ENCODE assay signal across 15 cellular contexts in genomic region chr4:85773372-85773771, GRCh38.
A peak's percentile ranks its signal among the peaks of the same experiment; 100 is the strongest.
DNase-seq lines count a peak whose midpoint lies in the region; TF ChIP-seq lines count a peak whose summit lies in the region.
"Had no signal": no experiment of that assay in that cellular context is flagged by ENCODE, and none has a peak within 500 bp of the region (broad histone marks: within the 10 kb centered on the region; RNA-seq: fewer than 3 reads in every experiment).

No MANE protein-coding gene starts in this region.

- H3K9me3 ChIP-seq in H9 (ENCODE audit: control insufficient read depth, low read depth, low read length) (no peaks in the 10 kb centered on the region), HUES64 (ENCODE audit: insufficient read depth, low read depth, low read length) (no peaks in the 10 kb centered on the region)
- H3K9me3 ChIP-seq: BE2C had no signal

- H3T11ph ChIP-seq in H9 (ENCODE audit: low read length) = no peak overlapping the region

- H2AK5ac ChIP-seq in H9 (ENCODE audit: insufficient read length, low read length) (no peak overlapping the region), mesendoderm (ENCODE audit: low read length) (no peak overlapping the region)

- no peaks in the 10 kb centered on the region for H3K36me3 ChIP-seq in HUES64 (ENCODE audit: insufficient read depth, low read length)
- H3K36me3 ChIP-seq in mesendoderm (ENCODE audit: control insufficient read depth, insufficient read depth, low read length) = no peaks in the 10 kb centered on the region
- H3K36me3 ChIP-seq: BE2C had no signal

- H3K27me3 ChIP-seq in H9 (ENCODE audit: insufficient read depth, low read length) (no peaks in the 10 kb centered on the region), HUES64 (ENCODE audit: insufficient read depth, low read length) (no peaks in the 10 kb centered on the region), mesendoderm (ENCODE audit: insufficient read depth, low read length, poor library complexity) (no peaks in the 10 kb centered on the region)
- H3K27me3 ChIP-seq: BE2C had no signal

- DNase-seq in H9 (no peak), endothelial cell (ENCODE audit: low spot score) (no peak), mesendoderm (peak; percentile 94), islet precursor cell (no peak), SKM-1 treated with dmso at 0.1 percent for 144 hours (lab: John Stamatoyannopoulos, UW; ENCODE audit: unreplicated experiment) (no peak), T-helper 1 cell (no peak)
- DNase-seq in activated CD4-positive, alpha-beta T cell treated with anti-CD3 and anti-CD28 coated beads, Interleukin-2, amount 10 ng/mL, durations not matched to agents 24 days and 14 days = no peak
- DNase-seq: CD4-positive, alpha-beta memory T cell; DMS79 treated with DMSO at 0.1 percent for 48 hours; EL; GDM1; KBM-7 had no signal

- no peak overlapping the region for H3K27ac ChIP-seq in H9 (ENCODE audit: insufficient read length, low read depth, low read length)
- peak overlapping the region; percentile 73; the same call in 1 of the 2 replicates for H3K27ac ChIP-seq in HUES64 (ENCODE audit: low read depth, low read length)
- H3K27ac ChIP-seq in mesendoderm (ENCODE audit: low read depth, low read length) = peak overlapping the region; percentile 16
- H3K27ac ChIP-seq: C4-2B had no signal

- H3K4me2 ChIP-seq in H9 (ENCODE audit: insufficient read depth, insufficient read length, low read length) = no peak overlapping the region
- H3K4me2 ChIP-seq in mesendoderm (ENCODE audit: low read length) = no peak overlapping the region

- peaks cover 21% of the 10 kb centered on the region in 2 experiments for H3K4me1 Mint-ChIP-seq in H9
- H3K4me1 Mint-ChIP-seq in endothelial cell (ENCODE audit: unreplicated experiment) = peaks cover 27% of the 10 kb centered on the region
- H3K4me1 Mint-ChIP-seq in activated CD4-positive, alpha-beta T cell treated with anti-CD3 and anti-CD28 coated beads, Interleukin-2, amount 10 ng/mL, durations not matched to agents 24 days and 14 days = no peaks in the 10 kb centered on the region
- H3K4me1 Mint-ChIP-seq: CD4-positive, alpha-beta memory T cell had no signal

- H2BK20ac ChIP-seq in H9 (ENCODE audit: low read depth, low read length, poor library complexity, severe bottlenecking) = no peak overlapping the region

- intact Hi-C loops in activated CD4-positive, alpha-beta T cell treated with anti-CD3 and anti-CD28 coated beads, Interleukin-2, amount 10 ng/mL, durations not matched to agents 24 days and 14 days (cut with micrococcal nuclease) = no loop called here

- H3K4ac ChIP-seq in H9 (ENCODE audit: low read depth, low read length) (no peak overlapping the region), mesendoderm (ENCODE audit: low read depth, low read length) (no peak overlapping the region)

- no peak overlapping the region for H2BK15ac ChIP-seq in H9 (ENCODE audit: low read depth, low read length)
- no peak overlapping the region for H2BK15ac ChIP-seq in mesendoderm (replicated peaks; ENCODE audit: low read depth)

- no peak overlapping the region for H4K91ac ChIP-seq in H9 (ENCODE audit: insufficient read length, low read depth, low read length)

- H3K9ac ChIP-seq in H9 (ENCODE audit: extremely low read depth, insufficient read length, low read length) = no peak overlapping the region
- no peak overlapping the region for H3K9ac ChIP-seq in HUES64 (ENCODE audit: low read depth, low read length)
- H3K9ac ChIP-seq in mesendoderm (ENCODE audit: low read length) = no peak overlapping the region

- H3K14ac ChIP-seq in H9 (ENCODE audit: insufficient read depth, low read length) = no peak overlapping the region

- H4K20me1 ChIP-seq in H9 (ENCODE audit: control insufficient read depth, insufficient read depth, insufficient read length) = no peaks in the 10 kb centered on the region

- no peak overlapping the region for H3K18ac ChIP-seq in H9 (ENCODE audit: insufficient read length, low read depth, low read length)
- H3K18ac ChIP-seq in mesendoderm (ENCODE audit: low read length) = peak overlapping the region; percentile 39

- H4K8ac ChIP-seq in H9 (replicated peaks; ENCODE audit: insufficient read length, low read depth, low read length) (no peak overlapping the region), mesendoderm (ENCODE audit: low read depth, low read length) (no peak overlapping the region)

- H3K23me2 ChIP-seq in H9 (ENCODE audit: insufficient read length, low read depth, low read length, poor library complexity, severe bottlenecking) = no peaks in the 10 kb centered on the region

- H3K23ac ChIP-seq in H9 (ENCODE audit: insufficient read length, low read depth, low read length) (no peak overlapping the region), mesendoderm (ENCODE audit: low read length) (no peak overlapping the region)

- H3K4me3 Mint-ChIP-seq in H9 (no peak overlapping the region), endothelial cell (ENCODE audit: unreplicated experiment) (no peak overlapping the region)
- no peak overlapping the region for H3K4me3 Mint-ChIP-seq in activated CD4-positive, alpha-beta T cell treated with anti-CD3 and anti-CD28 coated beads, Interleukin-2, amount 10 ng/mL, durations not matched to agents 24 days and 14 days
- H3K4me3 Mint-ChIP-seq: CD4-positive, alpha-beta memory T cell had no signal

- H3K79me2 ChIP-seq in H9 (ENCODE audit: insufficient read depth, low read length) (no peaks in the 10 kb centered on the region), mesendoderm (ENCODE audit: control insufficient read depth, insufficient read depth, low read length) (no peaks in the 10 kb centered on the region)

- H2BK5ac ChIP-seq in H9 (ENCODE audit: insufficient read length, low read length) = no peak overlapping the region
- no peak overlapping the region for H2BK5ac ChIP-seq in mesendoderm (ENCODE audit: low read length)

- no peaks in the 10 kb centered on the region for H3K79me1 ChIP-seq in H9 (ENCODE audit: insufficient read depth, low read depth, low read length, poor library complexity, severe bottlenecking)
- H3K79me1 ChIP-seq in mesendoderm (ENCODE audit: low read length) = no peaks in the 10 kb centered on the region

- no peak overlapping the region for H2BK12ac ChIP-seq in H9 (ENCODE audit: insufficient read length, low read depth, low read length)

- H2AFZ ChIP-seq in H9 (ENCODE audit: low read length) = no peak overlapping the region

- no peak for TF ChIP-seq CTCF in H9 (conservative IDR thresholded peaks at IDR 0.05)
- no peak for TF ChIP-seq CTCF in endothelial cell (IDR thresholded peaks at IDR 0.05; ENCODE audit: unreplicated experiment)

- peaks cover 0 to 2% (median 0%) of the 10 kb centered on the region in 3 experiments; a peak in 2 of 7 replicates for H3K36me3 Mint-ChIP-seq in H9 (ENCODE audit: insufficient read depth in 1 of 3, low read depth in 3 of 3)
- H3K36me3 Mint-ChIP-seq in endothelial cell (ENCODE audit: low read depth, unreplicated experiment) = no peaks in the 10 kb centered on the region
- H3K36me3 Mint-ChIP-seq in activated CD4-positive, alpha-beta T cell treated with anti-CD3 and anti-CD28 coated beads, Interleukin-2, amount 10 ng/mL, durations not matched to agents 24 days and 14 days (ENCODE audit: low read depth) = no peaks in the 10 kb centered on the region
- H3K36me3 Mint-ChIP-seq: CD4-positive, alpha-beta memory T cell had no signal

- peak overlapping the region in 2 of 3 experiments; percentile 9 to 50; a peak in 4 of 7 replicates for H3K27ac Mint-ChIP-seq in H9
- peak overlapping the region; percentile 14 for H3K27ac Mint-ChIP-seq in endothelial cell (ENCODE audit: unreplicated experiment)
- no peak overlapping the region for H3K27ac Mint-ChIP-seq in activated CD4-positive, alpha-beta T cell treated with anti-CD3 and anti-CD28 coated beads, Interleukin-2, amount 10 ng/mL, durations not matched to agents 24 days and 14 days
- H3K27ac Mint-ChIP-seq: CD4-positive, alpha-beta memory T cell had no signal

- H3K9me3 Mint-ChIP-seq in H9 (peaks cover 0 to 3% of the 10 kb centered on the region in 2 experiments; a peak in 2 of 5 replicates), endothelial cell (ENCODE audit: unreplicated experiment) (no peaks in the 10 kb centered on the region)
- no peaks in the 10 kb centered on the region for H3K9me3 Mint-ChIP-seq in activated CD4-positive, alpha-beta T cell treated with anti-CD3 and anti-CD28 coated beads, Interleukin-2, amount 10 ng/mL, durations not matched to agents 24 days and 14 days

- H4K5ac ChIP-seq in H9 (ENCODE audit: insufficient read length, low read depth, low read length) (no peak overlapping the region), mesendoderm (ENCODE audit: low read length) (no peak overlapping the region)

- H2BK120ac ChIP-seq in H9 (ENCODE audit: low read depth, low read length, poor library complexity, severe bottlenecking) (no peak overlapping the region), mesendoderm (ENCODE audit: low read depth, low read length) (no peak overlapping the region)

- H3K27me3 Mint-ChIP-seq in H9 (ENCODE audit: low read depth) = no peaks in the 10 kb centered on the region
- no peaks in the 10 kb centered on the region for H3K27me3 Mint-ChIP-seq in endothelial cell (ENCODE audit: unreplicated experiment)
- no peaks in the 10 kb centered on the region for H3K27me3 Mint-ChIP-seq in activated CD4-positive, alpha-beta T cell treated with anti-CD3 and anti-CD28 coated beads, Interleukin-2, amount 10 ng/mL, durations not matched to agents 24 days and 14 days
- H3K27me3 Mint-ChIP-seq: CD4-positive, alpha-beta memory T cell had no signal

- no CpG with 5 or more reads among the region's 1 CpG for WGBS in H9 (ENCODE audit: extremely low coverage, insufficient read length, low lambda C conversion rate)
- no CpG with 5 or more reads among the region's 1 CpG for WGBS in HUES64
- WGBS in mesendoderm (ENCODE audit: extremely low coverage, insufficient coverage, low lambda C conversion rate) = no CpG with 5 or more reads among the region's 1 CpG

- no peak overlapping the region for H3K56ac ChIP-seq in H9 (ENCODE audit: insufficient read length, low read depth, low read length)
- no peak overlapping the region for H3K56ac ChIP-seq in mesendoderm (ENCODE audit: low read length)

- H3K4me3 ChIP-seq in HUES64 (ENCODE audit: low read length) (no peak overlapping the region), mesendoderm (ENCODE audit: low read length) (no peak overlapping the region)

- H3K4me1 ChIP-seq in H9 (ENCODE audit: insufficient read depth, low read length) (peaks cover 3% of the 10 kb centered on the region; the same call in 1 of the 2 replicates), HUES64 (ENCODE audit: insufficient read depth, low read length) (peaks cover 25% of the 10 kb centered on the region), mesendoderm (ENCODE audit: control insufficient read depth, low read depth, low read length) (no peaks in the 10 kb centered on the region)
